ENCODE assay signal across 10 cellular contexts in genomic region chr17:79942591-79943353, GRCh38.
DNase-seq lines count a peak whose midpoint lies in the region; ATAC-seq and TF ChIP-seq lines count a peak whose summit lies in the region.
"Had no signal": no experiment of that assay in that cellular context is flagged by ENCODE, and none has a peak within 500 bp of the region (broad histone marks: within the 10 kb centered on the region; RNA-seq: fewer than 3 reads in every experiment).

No MANE protein-coding gene starts in this region.

- no peaks in the 10 kb centered on the region for H3K36me3 Mint-ChIP-seq in activated T-cell treated with anti-CD3 and anti-CD28 coated beads, Interleukin-2, amount 50 U/mL, for 24 hours (ENCODE audit: low read depth)
- no peaks in the 10 kb centered on the region for H3K36me3 Mint-ChIP-seq in activated naive CD8-positive, alpha-beta T cell
- peaks cover 16% of the 10 kb centered on the region for H3K36me3 Mint-ChIP-seq in type B pancreatic cell

- peaks cover 6% of the 10 kb centered on the region for H3K4me1 ChIP-seq in effector memory CD4-positive, alpha-beta T cell (ENCODE audit: control insufficient read depth, insufficient read depth, low read length, poor library complexity, severe bottlenecking)

- H3K27me3 ChIP-seq in effector memory CD4-positive, alpha-beta T cell (replicated peaks; ENCODE audit: control insufficient read depth, insufficient read depth, low read length, poor library complexity, severe bottlenecking), result no peaks in the 10 kb centered on the region

- ATAC-seq in HG03159 (IDR thresholded peaks at IDR 0.05; ENCODE audit: unreplicated experiment) (no peak), HG03139 (IDR thresholded peaks at IDR 0.05; ENCODE audit: unreplicated experiment) (no peak)
- ATAC-seq: Panc1 had no signal

- no peak overlapping the region for H3K27ac ChIP-seq in effector memory CD4-positive, alpha-beta T cell (ENCODE audit: insufficient read depth, low read length, poor library complexity, severe bottlenecking)

- peaks cover 9% of the 10 kb centered on the region for H3K4me1 Mint-ChIP-seq in activated T-cell treated with anti-CD3 and anti-CD28 coated beads, Interleukin-2, amount 50 U/mL, for 24 hours (ENCODE audit: low read depth)
- peaks cover 8% of the 10 kb centered on the region for H3K4me1 Mint-ChIP-seq in activated naive CD8-positive, alpha-beta T cell (ENCODE audit: low read depth)
- peaks cover 11% of the 10 kb centered on the region for H3K4me1 Mint-ChIP-seq in type B pancreatic cell (ENCODE audit: unreplicated experiment)

- peak overlapping the region; percentile 53 for H3K27ac Mint-ChIP-seq in activated T-cell treated with anti-CD3 and anti-CD28 coated beads, Interleukin-2, amount 50 U/mL, for 24 hours
- no peak overlapping the region for H3K27ac Mint-ChIP-seq in activated naive CD8-positive, alpha-beta T cell
- peak overlapping the region; percentile 66 for H3K27ac Mint-ChIP-seq in type B pancreatic cell

- H3K36me3 ChIP-seq in effector memory CD4-positive, alpha-beta T cell (ENCODE audit: control insufficient read depth, insufficient read depth, low read length), result no peaks in the 10 kb centered on the region

- DNase-seq in activated T-cell treated with anti-CD3 and anti-CD28 coated beads, Interleukin-2, amount 50 U/mL, for 24 hours, result peak; percentile 44
- DNase-seq in activated T-cell treated with anti-CD3 and anti-CD28 coated beads, Interleukin-2, amount 50 U/mL, for 1 hour, result no peak
- peak; percentile 64 for DNase-seq in left kidney (ENCODE audit: low read depth, low spot score)
- peak; percentile 55 for DNase-seq in type B pancreatic cell (ENCODE audit: extremely low spot score, unreplicated experiment)
- DNase-seq in effector memory CD4-positive, alpha-beta T cell, result no peak
- DNase-seq: activated effector memory CD4-positive, alpha-beta T cell treated with anti-CD3 and anti-CD28 coated beads, Interleukin-2, amount 50 U/mL, for 16 hours had no signal

- TF ChIP-seq CTCF in type B pancreatic cell (conservative IDR thresholded peaks at IDR 0.05), result no peak

- H3K4me3 ChIP-seq in effector memory CD4-positive, alpha-beta T cell (ENCODE audit: insufficient read depth, low read depth, low read length, poor library complexity, severe bottlenecking), result no peak overlapping the region

- no peaks in the 10 kb centered on the region for H3K9me3 Mint-ChIP-seq in activated T-cell treated with anti-CD3 and anti-CD28 coated beads, Interleukin-2, amount 50 U/mL, for 24 hours
- no peaks in the 10 kb centered on the region for H3K9me3 Mint-ChIP-seq in activated naive CD8-positive, alpha-beta T cell (ENCODE audit: low read depth)
- H3K9me3 Mint-ChIP-seq in type B pancreatic cell, result no peaks in the 10 kb centered on the region

- H3K9me3 ChIP-seq in effector memory CD4-positive, alpha-beta T cell (ENCODE audit: control insufficient read depth, low read length), result no peaks in the 10 kb centered on the region

- H3K4me3 Mint-ChIP-seq in activated T-cell treated with anti-CD3 and anti-CD28 coated beads, Interleukin-2, amount 50 U/mL, for 24 hours, result no peak overlapping the region
- peak overlapping the region; percentile 41 for H3K4me3 Mint-ChIP-seq in activated naive CD8-positive, alpha-beta T cell
- H3K4me3 Mint-ChIP-seq in type B pancreatic cell, result no peak overlapping the region

- peaks cover 10% of the 10 kb centered on the region for H3K27me3 Mint-ChIP-seq in activated T-cell treated with anti-CD3 and anti-CD28 coated beads, Interleukin-2, amount 50 U/mL, for 24 hours
- no peaks in the 10 kb centered on the region for H3K27me3 Mint-ChIP-seq in activated naive CD8-positive, alpha-beta T cell
- no peaks in the 10 kb centered on the region for H3K27me3 Mint-ChIP-seq in type B pancreatic cell

Comparison
In these comparisons a context has a peak if more than half of its experiments do, and no peak if none do; other contexts are left out.
1. DNase-seq: peak in activated T-cell treated with anti-CD3 and anti-CD28 coated beads, Interleukin-2, amount 50 U/mL, for 24 hours (single experiment), left kidney (single experiment) and type B pancreatic cell (single experiment); none in activated T-cell treated with anti-CD3 and anti-CD28 coated beads, Interleukin-2, amount 50 U/mL, for 1 hour (single experiment) and effector memory CD4-positive, alpha-beta T cell (0 of 3).